Comparison of ENCODE assay signal across 8 cellular contexts in the genomic region with DNA sequence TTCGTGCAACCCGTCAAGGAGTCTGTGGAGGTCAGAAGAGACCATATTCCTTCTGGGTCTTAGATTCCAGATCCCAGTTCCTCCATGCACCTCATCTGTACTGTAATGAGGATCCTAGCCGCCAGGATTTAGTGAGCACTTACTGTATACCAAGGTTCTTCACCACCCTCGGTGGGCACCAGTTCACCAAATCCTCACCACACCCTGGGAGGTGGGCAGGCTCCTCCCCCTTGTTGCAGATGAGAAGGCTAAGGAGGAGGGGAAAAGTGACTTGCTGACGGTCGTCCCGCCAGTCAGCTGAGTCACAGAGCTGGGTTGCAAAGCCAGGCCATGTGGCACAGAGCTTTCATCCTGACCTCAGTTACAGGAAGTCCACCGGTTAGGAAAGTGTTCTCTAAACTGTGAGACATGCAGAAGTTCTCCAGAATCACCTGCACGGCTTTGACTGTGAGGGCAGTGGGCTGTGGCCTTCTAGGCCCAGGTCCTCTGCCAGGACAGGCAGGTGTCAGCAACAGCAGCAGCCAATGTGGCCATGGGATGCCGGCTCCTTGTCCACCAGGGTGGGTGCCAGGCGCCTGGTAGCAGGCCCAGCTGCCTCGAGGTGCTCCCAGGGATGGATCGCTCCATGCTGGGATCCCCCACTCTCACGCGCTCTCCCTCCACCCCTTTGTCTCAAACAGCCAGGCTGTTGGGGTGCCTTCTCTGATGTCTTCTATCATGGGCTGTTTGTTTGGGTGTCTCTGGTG.
DNase-seq lines count a peak whose midpoint lies in the region; ATAC-seq, FAIRE-seq and TF ChIP-seq lines count a peak whose summit lies in the region.

No MANE protein-coding gene starts in this region.

- no peak overlapping the region for H3K14ac ChIP-seq in H1 (ENCODE audit: insufficient read length)

- H2BK5ac ChIP-seq in H1 (ENCODE audit: low read depth, low read length), result no peak overlapping the region

- H2AK5ac ChIP-seq in H1 (ENCODE audit: low read depth, low read length), result no peak overlapping the region; the same call in 1 of the 2 replicates

- H3F3A ChIP-seq in PC-9 (ENCODE audit: insufficient read depth, low read depth), result peaks cover 6% of the 10 kb centered on the region; the same call in 1 of the 2 replicates

- whole genome bisulfite sequencing in H1 (ENCODE audit: extremely low coverage in 1 of 2, insufficient coverage in 1 of 2, insufficient read length in 1 of 2, insufficient replicate concordance in 2 of 2, low coverage in 1 of 2, low lambda C conversion rate in 2 of 2, missing lambda C conversion rate in 1 of 2), 2 experiments, result 82% methylated on average over 15 of the region's 15 CpGs; no CpG with 5 or more reads in 1 of the 2 experiments

- H3K56ac ChIP-seq in H1 (replicated peaks; ENCODE audit: insufficient read length, low read depth, low read length), result no peak overlapping the region

- ATAC-seq in HG03442 (IDR thresholded peaks at IDR 0.05; ENCODE audit: unreplicated experiment), result no peak

- H3K36me3 ChIP-seq in PC-9 (ENCODE audit: low read depth), result no peaks in the 10 kb centered on the region
- no peaks in the 10 kb centered on the region for H3K36me3 ChIP-seq in H1 (ENCODE audit: control insufficient read depth in 2 of 4, insufficient read depth in 4 of 4, low read length in 3 of 4)

- DNase-seq in GM03348 (ENCODE audit: low spot score) (peak; percentile 82), PC-9 (peak in 1 of 2 experiments; percentile 83), H1 (ENCODE audit: low read depth in 1 of 2, low spot score in 2 of 2) (no peak), hippocampal formation (lab: John Stamatoyannopoulos, UW) (no peak), mucosa of gallbladder (ENCODE audit: low spot score) (no peak), SHP77 (lab: John Stamatoyannopoulos, UW) (no peak)
- peak; percentile 12 for DNase-seq in stimulated activated CD4-positive, alpha-beta T cell treated with anti-CD3 and anti-CD28 coated beads, Interleukin-4, amount 100 ng/mL, for 1 hour

- H3K4me3 ChIP-seq in PC-9 (no peak overlapping the region), H1 (ENCODE audit: extremely low read depth in 1 of 4, insufficient read depth in 2 of 4, low read depth in 3 of 4, low read length in 4 of 4) (no peak overlapping the region)

- BruUV-seq in PC-9 (replicated peaks; lab: Mats Ljungman, UMichigan), result no TSS peak

- no peak overlapping the region for H2BK20ac ChIP-seq in H1 (ENCODE audit: low read length)

- H3K4me1 ChIP-seq in PC-9 (replicated peaks; ENCODE audit: insufficient read depth) (peaks cover 11% of the 10 kb centered on the region), H1 (replicated peaks in 1 of 4; ENCODE audit: control insufficient read depth in 3 of 4, insufficient read depth in 4 of 4, low read length in 3 of 4) (peaks cover 0 to 5% (median 2%) of the 10 kb centered on the region in 4 experiments; a peak in 5 of 7 replicates)

- H3K4me2 ChIP-seq in PC-9, result peak overlapping the region; percentile 45; the same call in 1 of the 2 replicates
- H3K4me2 ChIP-seq in H1 (ENCODE audit: insufficient read depth in 1 of 2, low read depth in 2 of 2, low read length in 2 of 2), result no peak overlapping the region

- TF ChIP-seq CTCF in PC-9 (conservative IDR thresholded peaks at IDR 0.05), result no peak
- TF ChIP-seq CTCF in H1 (IDR thresholded peaks at IDR 0.05; ENCODE audit: control extremely low read depth in 1 of 3, insufficient read depth in 1 of 3, low read depth in 1 of 3, low read length in 3 of 3), result no peak

- intact Hi-C loops in PC-9 (cut with micrococcal nuclease; ENCODE audit: unreplicated experiment), result no loop called here

- H3K9me3 ChIP-seq in PC-9 (ENCODE audit: insufficient read depth, low read depth), result no peaks in the 10 kb centered on the region
- no peaks in the 10 kb centered on the region for H3K9me3 ChIP-seq in H1 (ENCODE audit: insufficient read depth in 2 of 2, low read depth in 1 of 2, low read length in 1 of 2)

- no peak overlapping the region for H3K23ac ChIP-seq in H1 (ENCODE audit: insufficient read length)

- no peak overlapping the region for H3K18ac ChIP-seq in H1 (ENCODE audit: extremely low read depth, low read length)

- no peaks in the 10 kb centered on the region for H4K20me1 ChIP-seq in PC-9 (ENCODE audit: insufficient read depth)
- peaks cover 10 to 11% of the 10 kb centered on the region in 2 experiments for H4K20me1 ChIP-seq in H1 (replicated peaks in 1 of 2; ENCODE audit: control insufficient read depth in 1 of 2, insufficient read depth in 2 of 2, low read length in 2 of 2)

- H3K27ac ChIP-seq in PC-9 (no peak overlapping the region), H1 (ENCODE audit: low read depth, low read length) (no peak overlapping the region)

- H3K27me3 ChIP-seq in PC-9 (ENCODE audit: insufficient read depth, low read depth), result no peaks in the 10 kb centered on the region
- H3K27me3 ChIP-seq in H1 (replicated peaks in 1 of 4; ENCODE audit: control insufficient read depth in 3 of 4, extremely low read depth in 1 of 4, insufficient read depth in 3 of 4, low read length in 3 of 4), result peaks cover 0 to 1% (median 0%) of the 10 kb centered on the region in 4 experiments; a peak in 2 of 7 replicates

- H2AFZ ChIP-seq in PC-9, result no peak overlapping the region
- H2AFZ ChIP-seq in H1 (ENCODE audit: low read length), result no peak overlapping the region

- no peak for TF ChIP-seq POLR2A in H1 (IDR thresholded peaks at IDR 0.05; ENCODE audit: control extremely low read depth in 1 of 2, low read depth in 2 of 2, low read length in 2 of 2)

- 0 out of 2 replicates have a peak overlapping the region, but pooled peaks have one; percentile 32 for H2BK15ac ChIP-seq in H1 (ENCODE audit: low read length)

- no peak overlapping the region for H2BK12ac ChIP-seq in H1 (ENCODE audit: low read depth, low read length)

- H3K9ac ChIP-seq in H1 (replicated peaks in 1 of 4; ENCODE audit: extremely low read depth in 1 of 4, low read depth in 3 of 4, low read length in 3 of 4), result no peak overlapping the region

- no peak for FAIRE-seq in H1 (lab: Jason Lieb, UNC)

- H2BK120ac ChIP-seq in H1 (replicated peaks; ENCODE audit: low read depth, low read length), result no peak overlapping the region

- H3K79me1 ChIP-seq in H1 (ENCODE audit: low read depth, low read length), result peaks cover 4% of the 10 kb centered on the region

- no peak overlapping the region for H3K4ac ChIP-seq in H1 (replicated peaks; ENCODE audit: insufficient read length, low read depth, low read length)

- no peak overlapping the region for H4K8ac ChIP-seq in H1 (ENCODE audit: extremely low read depth, insufficient read depth, low read length)

- H3K9me2 ChIP-seq in PC-9 (ENCODE audit: insufficient read depth), result no peaks in the 10 kb centered on the region

- H3K79me2 ChIP-seq in PC-9 (ENCODE audit: low read depth) (no peaks in the 10 kb centered on the region), H1 (ENCODE audit: control insufficient read depth in 1 of 2, insufficient read depth in 2 of 2, low read length in 2 of 2) (no peaks in the 10 kb centered on the region)

- no peaks in the 10 kb centered on the region; the same call in 1 of the 2 replicates for H3K23me2 ChIP-seq in H1 (ENCODE audit: low read depth, low read length)

- TF ChIP-seq EP300 in H1 (IDR thresholded peaks at IDR 0.05; ENCODE audit: borderline replicate concordance in 1 of 2, low read depth in 2 of 2, low read length in 2 of 2), result no peak

- POLR2A ChIA-PET in PC-9 (lab: Charles Lee; ENCODE audit: unreplicated experiment) (no interaction called here), H1 (lab: Charles Lee; ENCODE audit: partially characterized antibody) (no interaction called here)

- CTCF ChIA-PET in PC-9 (lab: Charles Lee), result interaction anchor here (0.6 to 0.9 kb wide), 3 partner anchors 25 to 163 kb away, joined by 3 to 9 read pairs (median 3); no protein-coding TSS in a partner anchor
- CTCF ChIA-PET in H1 (lab: Charles Lee; ENCODE audit: partially characterized antibody), result interaction anchor here (0.5 to 12.5 kb wide), 13 partner anchors 9 to 1014 kb away, joined by 3 to 177 read pairs (median 4); a partner anchor contains a TSS

- no peak overlapping the region for H4K5ac ChIP-seq in H1 (ENCODE audit: insufficient read length, low read depth, low read length)

- no peak overlapping the region for H4K91ac ChIP-seq in H1 (replicated peaks; ENCODE audit: insufficient read length, low read length)

- no peak for TF ChIP-seq RAD21 in H1 (IDR thresholded peaks at IDR 0.05 in 1 of 2, conservative IDR thresholded peaks at IDR 0.05 in 1 of 2; ENCODE audit: low read depth in 2 of 2, low read length in 2 of 2)

TF ChIP-seq in H1, 55 proteins besides CTCF, POLR2A, EP300 and RAD21:
- TF ChIP-seq TAF1 (IDR thresholded peaks at IDR 0.05; ENCODE audit: low read depth, low read length) (no peak), EZH2 (IDR thresholded peaks at IDR 0.05; ENCODE audit: low read depth, low read length, severe bottlenecking) (no peak), TEAD4 (IDR thresholded peaks at IDR 0.05; ENCODE audit: low read depth, low read length) (no peak), POLR2AphosphoS5 (IDR thresholded peaks at IDR 0.05; ENCODE audit: low read depth, low read length) (no peak), CHD1 (IDR thresholded peaks at IDR 0.05; ENCODE audit: low read depth, low read length) (no peak), CTBP2 (IDR thresholded peaks at IDR 0.05; ENCODE audit: borderline replicate concordance, insufficient read depth, insufficient read length, low read length) (no peak), SUZ12 (IDR thresholded peaks at IDR 0.05; ENCODE audit: low read length) (no peak), KDM4A (IDR thresholded peaks at IDR 0.05; ENCODE audit: low read depth, low read length, severe bottlenecking) (no peak), GABPA (IDR thresholded peaks at IDR 0.05; ENCODE audit: borderline replicate concordance, insufficient read depth, low read length) (no peak), HDAC6 (IDR thresholded peaks at IDR 0.05; ENCODE audit: low read depth, low read length) (no peak), KDM5A (IDR thresholded peaks at IDR 0.05; ENCODE audit: low read length) (no peak), PHF8 (conservative IDR thresholded peaks at IDR 0.05; ENCODE audit: low read depth, low read length) (no peak), SAP30 (IDR thresholded peaks at IDR 0.05; ENCODE audit: insufficient read depth, insufficient replicate concordance, low read length) (no peak), TCF12 (IDR thresholded peaks at IDR 0.05; ENCODE audit: low read depth, low read length) (no peak), CEBPB (IDR thresholded peaks at IDR 0.05; ENCODE audit: low read depth, low read length) (no peak), POU5F1 (IDR thresholded peaks at IDR 0.05; ENCODE audit: low read depth, low read length) (no peak)
- TF ChIP-seq, protein P1, sequence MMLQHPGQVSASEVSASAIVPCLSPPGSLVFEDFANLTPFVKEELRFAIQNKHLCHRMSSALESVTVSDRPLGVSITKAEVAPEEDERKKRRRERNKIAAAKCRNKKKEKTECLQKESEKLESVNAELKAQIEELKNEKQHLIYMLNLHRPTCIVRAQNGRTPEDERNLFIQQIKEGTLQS (IDR thresholded peaks at IDR 0.05; ENCODE audit: insufficient read depth, low read depth, low read length), result no peak

Comparison
In these comparisons a context has a peak if more than half of its experiments do, and no peak if none do; other contexts are left out.
1. DNase-seq: peak in GM03348 (single experiment) and stimulated activated CD4-positive, alpha-beta T cell treated with anti-CD3 and anti-CD28 coated beads, Interleukin-4, amount 100 ng/mL, for 1 hour (single experiment); none in H1 (0 of 2), hippocampal formation (0 of 2), mucosa of gallbladder (single experiment) and SHP77 (0 of 2).